ENCODE assay signal across 7 cellular contexts in genomic region chr9:127981559-127982121, GRCh38. TPM values are rescaled to one million over a fixed set of nuclear protein-coding genes. Genes with fewer than 3 reads are reported as not detected.
DNase-seq lines count a peak whose midpoint lies in the region; ATAC-seq lines count a peak whose summit lies in the region.

No MANE protein-coding gene starts in this region.

- H3K36me3 Mint-ChIP-seq in activated T-cell treated with anti-CD3 and anti-CD28 coated beads, Interleukin-2, amount 50 U/mL, for 72 hours (ENCODE audit: insufficient read depth in 2 of 2): peaks cover 3 to 12% of the 10 kb centered on the region in 2 donors

- H3K36me3 ChIP-seq in HUES48 (ENCODE audit: control insufficient read depth, insufficient read depth, low read length) (no peaks in the 10 kb centered on the region), iPS-15b (ENCODE audit: control insufficient read depth, insufficient read depth, low read length) (no peaks in the 10 kb centered on the region)

- H3K27me3 Mint-ChIP-seq in activated T-cell treated with anti-CD3 and anti-CD28 coated beads, Interleukin-2, amount 50 U/mL, for 72 hours (ENCODE audit: low read depth): no peaks in the 10 kb centered on the region

- peak in 1 of 2 donors; percentile 61 for DNase-seq in activated T-cell treated with anti-CD3 and anti-CD28 coated beads, Interleukin-2, amount 50 U/mL, for 72 hours
- peak; percentile 68 for DNase-seq in stimulated activated naive CD8-positive, alpha-beta T cell treated with anti-CD3 and anti-CD28 coated beads, Interleukin-15, Interleukin-2, amounts not matched to agents 100 U/mL and 50 U/mL, for 24 hours
- no peak for DNase-seq in DMS 273 (lab: John Stamatoyannopoulos, UW; ENCODE audit: unreplicated experiment)
- no peak for DNase-seq in superior temporal gyrus (ENCODE audit: extremely low spot score)

- peak overlapping the region; percentile 82 for H3K27ac Mint-ChIP-seq in activated T-cell treated with anti-CD3 and anti-CD28 coated beads, Interleukin-2, amount 50 U/mL, for 72 hours

- H3K27me3 ChIP-seq in HUES48 (ENCODE audit: control insufficient read depth, insufficient read depth, low read length) (no peaks in the 10 kb centered on the region), iPS-15b (ENCODE audit: control insufficient read depth, insufficient read depth, low read length) (no peaks in the 10 kb centered on the region)

- peak overlapping the region; percentile 86 to 95 for H3K4me3 Mint-ChIP-seq in activated T-cell treated with anti-CD3 and anti-CD28 coated beads, Interleukin-2, amount 50 U/mL, for 72 hours

- no peaks in the 10 kb centered on the region for H3K9me3 ChIP-seq in HUES48 (ENCODE audit: control insufficient read depth, insufficient read depth, low read length)
- H3K9me3 ChIP-seq in iPS-15b (ENCODE audit: control insufficient read depth, insufficient read depth, low read length): no peaks in the 10 kb centered on the region

- peaks cover 38% of the 10 kb centered on the region for H3K4me1 Mint-ChIP-seq in activated T-cell treated with anti-CD3 and anti-CD28 coated beads, Interleukin-2, amount 50 U/mL, for 72 hours (ENCODE audit: low read depth)

- H3K4me1 ChIP-seq in HUES48 (ENCODE audit: control insufficient read depth, insufficient read depth, low read length): peaks cover 24% of the 10 kb centered on the region
- H3K4me1 ChIP-seq in iPS-15b (ENCODE audit: control insufficient read depth, insufficient read depth, low read length): peaks cover 16% of the 10 kb centered on the region

- H3K27ac ChIP-seq in HUES48 (ENCODE audit: low read depth, low read length): peak overlapping the region; percentile 95

- H3K9me3 Mint-ChIP-seq in activated T-cell treated with anti-CD3 and anti-CD28 coated beads, Interleukin-2, amount 50 U/mL, for 72 hours: no peaks in the 10 kb centered on the region

- H3K4me3 ChIP-seq in HUES48 (ENCODE audit: low read depth, low read length) (peak overlapping the region; percentile 63), iPS-15b (ENCODE audit: low read depth, low read length) (peak overlapping the region; percentile 53)

- peak overlapping the region; percentile 67 for H3K9ac ChIP-seq in HUES48 (ENCODE audit: low read depth, low read length)
- peak overlapping the region; percentile 38 for H3K9ac ChIP-seq in iPS-15b (ENCODE audit: low read depth, low read length)

- no peak for ATAC-seq in activated T-cell treated with anti-CD3 and anti-CD28 coated beads, Interleukin-2, amount 50 U/mL, for 72 hours (replicated peaks in 1 of 2)
- ATAC-seq in stimulated activated naive CD8-positive, alpha-beta T cell treated with anti-CD3 and anti-CD28 coated beads, Interleukin-15, Interleukin-2, amounts not matched to agents 100 U/mL and 50 U/mL, for 24 hours: no peak
- no peak for ATAC-seq in GM19324 (IDR thresholded peaks at IDR 0.05; ENCODE audit: low FRiP score, unreplicated experiment)

RNA-seq across cellular contexts. Expression of gene EEIG1, which starts 0.9 kb away (rescaled TPM):
- 10 to 100 TPM; 59.2 to 75.1 TPM for total RNA-seq in activated T-cell treated with anti-CD3 and anti-CD28 coated beads, Interleukin-2, amount 50 U/mL, for 72 hours

RNA-seq across cellular contexts. Expression of gene DPM2, which starts 44.0 kb away (rescaled TPM):
- total RNA-seq in activated T-cell treated with anti-CD3 and anti-CD28 coated beads, Interleukin-2, amount 50 U/mL, for 72 hours: 10 to 100 TPM; 44.2 to 51.1 TPM

RNA-seq across cellular contexts. Expression of gene PIP5KL1, which starts 51.1 kb away (rescaled TPM):
- 1 to 10 TPM; 4.4 to 6.4 TPM for total RNA-seq in activated T-cell treated with anti-CD3 and anti-CD28 coated beads, Interleukin-2, amount 50 U/mL, for 72 hours
